Comparison of ENCODE assay signal across 1 cellular context in the genomic region with DNA sequence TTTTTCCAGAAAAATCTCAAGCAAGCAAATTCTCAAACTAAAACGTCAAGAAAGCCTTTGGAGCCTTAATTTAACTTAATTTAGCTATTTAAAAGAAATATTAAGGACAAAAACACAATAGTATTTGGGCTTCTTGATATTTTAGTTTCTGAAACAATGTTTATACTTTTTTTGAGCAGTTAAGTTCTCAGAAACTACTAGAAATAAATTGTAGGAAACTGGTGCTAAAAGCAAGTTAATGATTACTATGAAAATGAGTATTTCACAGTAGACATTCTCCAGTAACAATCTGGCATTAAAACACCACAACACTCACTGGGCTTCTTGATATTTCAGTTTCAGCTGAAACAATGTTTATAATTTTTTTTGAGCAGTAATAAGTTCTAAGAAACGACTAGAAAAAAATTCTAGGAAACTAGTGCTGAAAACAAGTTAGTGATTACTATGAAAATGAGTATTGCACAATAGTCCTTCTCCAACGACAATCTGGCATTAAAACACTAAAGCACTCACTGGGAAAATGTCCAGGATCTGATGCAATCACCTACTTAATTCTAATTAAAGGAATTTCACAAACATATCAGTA.
TF ChIP-seq lines count a peak whose summit lies in the region.

No MANE protein-coding gene starts in this region.

TF ChIP-seq in K562, 482 proteins besides CTCF, POLR2A, EP300 and RAD21 (continued from another document and continues in another):
- TF ChIP-seq, protein P1, sequence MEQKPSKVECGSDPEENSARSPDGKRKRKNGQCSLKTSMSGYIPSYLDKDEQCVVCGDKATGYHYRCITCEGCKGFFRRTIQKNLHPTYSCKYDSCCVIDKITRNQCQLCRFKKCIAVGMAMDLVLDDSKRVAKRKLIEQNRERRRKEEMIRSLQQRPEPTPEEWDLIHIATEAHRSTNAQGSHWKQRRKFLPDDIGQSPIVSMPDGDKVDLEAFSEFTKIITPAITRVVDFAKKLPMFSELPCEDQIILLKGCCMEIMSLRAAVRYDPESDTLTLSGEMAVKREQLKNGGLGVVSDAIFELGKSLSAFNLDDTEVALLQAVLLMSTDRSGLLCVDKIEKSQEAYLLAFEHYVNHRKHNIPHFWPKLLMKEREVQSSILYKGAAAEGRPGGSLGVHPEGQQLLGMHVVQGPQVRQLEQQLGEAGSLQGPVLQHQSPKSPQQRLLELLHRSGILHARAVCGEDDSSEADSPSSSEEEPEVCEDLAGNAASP (IDR thresholded peaks at IDR 0.05): no peak
- TF ChIP-seq TEAD1 (CRISPR knock-in tag; IDR thresholded peaks at IDR 0.05) (no peak), SMARCE1 (IDR thresholded peaks at IDR 0.05) (peak; percentile 31; the same call in 1 of the 2 replicates), MAFF (IDR thresholded peaks at IDR 0.05; ENCODE audit: low read length) (no peak), CHD2 (IDR thresholded peaks at IDR 0.05; ENCODE audit: low read depth, low read length) (no peak), SMC3 (conservative IDR thresholded peaks at IDR 0.05; ENCODE audit: insufficient read depth, low read depth, low read length) (no peak), KDM2B (CRISPR knock-in tag; IDR thresholded peaks at IDR 0.05) (no peak), TCF3 (CRISPR knock-in tag; IDR thresholded peaks at IDR 0.05) (0 out of 2 replicates have a peak, but pooled peaks have one; percentile 16), ZBTB17 (CRISPR knock-in tag; IDR thresholded peaks at IDR 0.05) (no peak), MAFK (IDR thresholded peaks at IDR 0.05; ENCODE audit: low read length) (no peak), NFE2L1 (tag; IDR thresholded peaks at IDR 0.05; ENCODE audit: borderline replicate concordance, low read depth) (no peak), DACH1 (IDR thresholded peaks at IDR 0.05; ENCODE audit: partially characterized antibody) (peak; percentile 84), MYBL2 (IDR thresholded peaks at IDR 0.05; ENCODE audit: low read depth) (no peak), MYBL2 (CRISPR knock-in tag; IDR thresholded peaks at IDR 0.05; ENCODE audit: borderline replicate concordance) (no peak), ZNF41 (CRISPR knock-in tag; conservative IDR thresholded peaks at IDR 0.05) (no peak), HDGF (IDR thresholded peaks at IDR 0.05) (no peak), SAFB (IDR thresholded peaks at IDR 0.05; ENCODE audit: borderline replicate concordance, low read depth, low read length) (no peak), HEY1 (CRISPR knock-in tag; IDR thresholded peaks at IDR 0.05; ENCODE audit: borderline replicate concordance) (no peak), HNRNPUL1 (IDR thresholded peaks at IDR 0.05; ENCODE audit: low read length) (no peak), MCM2 (IDR thresholded peaks at IDR 0.05; ENCODE audit: low read depth) (no peak), SRSF1 (IDR thresholded peaks at IDR 0.05; ENCODE audit: low read depth, low read length) (no peak), GATAD2B (IDR thresholded peaks at IDR 0.05; ENCODE audit: borderline replicate concordance) (no peak), ZNF212 (CRISPR knock-in tag; IDR thresholded peaks at IDR 0.05) (no peak), PTBP1 (IDR thresholded peaks at IDR 0.05; ENCODE audit: low read depth, low read length) (no peak), HCFC1 (IDR thresholded peaks at IDR 0.05; ENCODE audit: low read depth, low read length) (no peak), FOSL1 (tag; conservative IDR thresholded peaks at IDR 0.05) (peak; percentile 34; the same call in 1 of the 2 replicates)
- TF ChIP-seq, protein P2, sequence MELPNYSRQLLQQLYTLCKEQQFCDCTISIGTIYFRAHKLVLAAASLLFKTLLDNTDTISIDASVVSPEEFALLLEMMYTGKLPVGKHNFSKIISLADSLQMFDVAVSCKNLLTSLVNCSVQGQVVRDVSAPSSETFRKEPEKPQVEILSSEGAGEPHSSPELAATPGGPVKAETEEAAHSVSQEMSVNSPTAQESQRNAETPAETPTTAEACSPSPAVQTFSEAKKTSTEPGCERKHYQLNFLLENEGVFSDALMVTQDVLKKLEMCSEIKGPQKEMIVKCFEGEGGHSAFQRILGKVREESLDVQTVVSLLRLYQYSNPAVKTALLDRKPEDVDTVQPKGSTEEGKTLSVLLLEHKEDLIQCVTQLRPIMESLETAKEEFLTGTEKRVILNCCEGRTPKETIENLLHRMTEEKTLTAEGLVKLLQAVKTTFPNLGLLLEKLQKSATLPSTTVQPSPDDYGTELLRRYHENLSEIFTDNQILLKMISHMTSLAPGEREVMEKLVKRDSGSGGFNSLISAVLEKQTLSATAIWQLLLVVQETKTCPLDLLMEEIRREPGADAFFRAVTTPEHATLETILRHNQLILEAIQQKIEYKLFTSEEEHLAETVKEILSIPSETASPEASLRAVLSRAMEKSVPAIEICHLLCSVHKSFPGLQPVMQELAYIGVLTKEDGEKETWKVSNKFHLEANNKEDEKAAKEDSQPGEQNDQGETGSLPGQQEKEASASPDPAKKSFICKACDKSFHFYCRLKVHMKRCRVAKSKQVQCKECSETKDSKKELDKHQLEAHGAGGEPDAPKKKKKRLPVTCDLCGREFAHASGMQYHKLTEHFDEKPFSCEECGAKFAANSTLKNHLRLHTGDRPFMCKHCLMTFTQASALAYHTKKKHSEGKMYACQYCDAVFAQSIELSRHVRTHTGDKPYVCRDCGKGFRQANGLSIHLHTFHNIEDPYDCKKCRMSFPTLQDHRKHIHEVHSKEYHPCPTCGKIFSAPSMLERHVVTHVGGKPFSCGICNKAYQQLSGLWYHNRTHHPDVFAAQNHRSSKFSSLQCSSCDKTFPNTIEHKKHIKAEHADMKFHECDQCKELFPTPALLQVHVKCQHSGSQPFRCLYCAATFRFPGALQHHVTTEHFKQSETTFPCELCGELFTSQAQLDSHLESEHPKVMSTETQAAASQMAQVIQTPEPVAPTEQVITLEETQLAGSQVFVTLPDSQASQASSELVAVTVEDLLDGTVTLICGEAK (IDR thresholded peaks at IDR 0.05): no peak
- TF ChIP-seq, protein P2 (CRISPR knock-in tag; IDR thresholded peaks at IDR 0.05): no peak
- TF ChIP-seq, protein P3, sequence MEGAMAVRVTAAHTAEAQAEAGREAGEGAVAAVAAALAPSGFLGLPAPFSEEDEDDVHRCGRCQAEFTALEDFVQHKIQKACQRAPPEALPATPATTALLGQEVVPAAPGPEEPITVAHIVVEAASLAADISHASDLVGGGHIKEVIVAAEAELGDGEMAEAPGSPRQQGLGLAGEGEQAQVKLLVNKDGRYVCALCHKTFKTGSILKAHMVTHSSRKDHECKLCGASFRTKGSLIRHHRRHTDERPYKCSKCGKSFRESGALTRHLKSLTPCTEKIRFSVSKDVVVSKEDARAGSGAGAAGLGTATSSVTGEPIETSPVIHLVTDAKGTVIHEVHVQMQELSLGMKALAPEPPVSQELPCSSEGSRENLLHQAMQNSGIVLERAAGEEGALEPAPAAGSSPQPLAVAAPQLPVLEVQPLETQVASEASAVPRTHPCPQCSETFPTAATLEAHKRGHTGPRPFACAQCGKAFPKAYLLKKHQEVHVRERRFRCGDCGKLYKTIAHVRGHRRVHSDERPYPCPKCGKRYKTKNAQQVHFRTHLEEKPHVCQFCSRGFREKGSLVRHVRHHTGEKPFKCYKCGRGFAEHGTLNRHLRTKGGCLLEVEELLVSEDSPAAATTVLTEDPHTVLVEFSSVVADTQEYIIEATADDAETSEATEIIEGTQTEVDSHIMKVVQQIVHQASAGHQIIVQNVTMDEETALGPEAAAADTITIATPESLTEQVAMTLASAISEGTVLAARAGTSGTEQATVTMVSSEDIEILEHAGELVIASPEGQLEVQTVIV (CRISPR knock-in tag; IDR thresholded peaks at IDR 0.05; ENCODE audit: borderline replicate concordance): no peak
- TF ChIP-seq, protein P4, sequence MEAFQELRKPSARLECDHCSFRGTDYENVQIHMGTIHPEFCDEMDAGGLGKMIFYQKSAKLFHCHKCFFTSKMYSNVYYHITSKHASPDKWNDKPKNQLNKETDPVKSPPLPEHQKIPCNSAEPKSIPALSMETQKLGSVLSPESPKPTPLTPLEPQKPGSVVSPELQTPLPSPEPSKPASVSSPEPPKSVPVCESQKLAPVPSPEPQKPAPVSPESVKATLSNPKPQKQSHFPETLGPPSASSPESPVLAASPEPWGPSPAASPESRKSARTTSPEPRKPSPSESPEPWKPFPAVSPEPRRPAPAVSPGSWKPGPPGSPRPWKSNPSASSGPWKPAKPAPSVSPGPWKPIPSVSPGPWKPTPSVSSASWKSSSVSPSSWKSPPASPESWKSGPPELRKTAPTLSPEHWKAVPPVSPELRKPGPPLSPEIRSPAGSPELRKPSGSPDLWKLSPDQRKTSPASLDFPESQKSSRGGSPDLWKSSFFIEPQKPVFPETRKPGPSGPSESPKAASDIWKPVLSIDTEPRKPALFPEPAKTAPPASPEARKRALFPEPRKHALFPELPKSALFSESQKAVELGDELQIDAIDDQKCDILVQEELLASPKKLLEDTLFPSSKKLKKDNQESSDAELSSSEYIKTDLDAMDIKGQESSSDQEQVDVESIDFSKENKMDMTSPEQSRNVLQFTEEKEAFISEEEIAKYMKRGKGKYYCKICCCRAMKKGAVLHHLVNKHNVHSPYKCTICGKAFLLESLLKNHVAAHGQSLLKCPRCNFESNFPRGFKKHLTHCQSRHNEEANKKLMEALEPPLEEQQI (IDR thresholded peaks at IDR 0.05): peak; percentile 45; the same call in 1 of the 2 replicates
- TF ChIP-seq, protein P5, sequence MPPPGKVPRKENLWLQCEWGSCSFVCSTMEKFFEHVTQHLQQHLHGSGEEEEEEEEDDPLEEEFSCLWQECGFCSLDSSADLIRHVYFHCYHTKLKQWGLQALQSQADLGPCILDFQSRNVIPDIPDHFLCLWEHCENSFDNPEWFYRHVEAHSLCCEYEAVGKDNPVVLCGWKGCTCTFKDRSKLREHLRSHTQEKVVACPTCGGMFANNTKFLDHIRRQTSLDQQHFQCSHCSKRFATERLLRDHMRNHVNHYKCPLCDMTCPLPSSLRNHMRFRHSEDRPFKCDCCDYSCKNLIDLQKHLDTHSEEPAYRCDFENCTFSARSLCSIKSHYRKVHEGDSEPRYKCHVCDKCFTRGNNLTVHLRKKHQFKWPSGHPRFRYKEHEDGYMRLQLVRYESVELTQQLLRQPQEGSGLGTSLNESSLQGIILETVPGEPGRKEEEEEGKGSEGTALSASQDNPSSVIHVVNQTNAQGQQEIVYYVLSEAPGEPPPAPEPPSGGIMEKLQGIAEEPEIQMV (tag; conservative IDR thresholded peaks at IDR 0.05; ENCODE audit: low read depth): no peak
- TF ChIP-seq, protein P6, sequence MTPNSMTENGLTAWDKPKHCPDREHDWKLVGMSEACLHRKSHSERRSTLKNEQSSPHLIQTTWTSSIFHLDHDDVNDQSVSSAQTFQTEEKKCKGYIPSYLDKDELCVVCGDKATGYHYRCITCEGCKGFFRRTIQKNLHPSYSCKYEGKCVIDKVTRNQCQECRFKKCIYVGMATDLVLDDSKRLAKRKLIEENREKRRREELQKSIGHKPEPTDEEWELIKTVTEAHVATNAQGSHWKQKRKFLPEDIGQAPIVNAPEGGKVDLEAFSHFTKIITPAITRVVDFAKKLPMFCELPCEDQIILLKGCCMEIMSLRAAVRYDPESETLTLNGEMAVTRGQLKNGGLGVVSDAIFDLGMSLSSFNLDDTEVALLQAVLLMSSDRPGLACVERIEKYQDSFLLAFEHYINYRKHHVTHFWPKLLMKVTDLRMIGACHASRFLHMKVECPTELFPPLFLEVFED (CRISPR knock-in tag; conservative IDR thresholded peaks at IDR 0.05): no peak
- TF ChIP-seq, protein P7, sequence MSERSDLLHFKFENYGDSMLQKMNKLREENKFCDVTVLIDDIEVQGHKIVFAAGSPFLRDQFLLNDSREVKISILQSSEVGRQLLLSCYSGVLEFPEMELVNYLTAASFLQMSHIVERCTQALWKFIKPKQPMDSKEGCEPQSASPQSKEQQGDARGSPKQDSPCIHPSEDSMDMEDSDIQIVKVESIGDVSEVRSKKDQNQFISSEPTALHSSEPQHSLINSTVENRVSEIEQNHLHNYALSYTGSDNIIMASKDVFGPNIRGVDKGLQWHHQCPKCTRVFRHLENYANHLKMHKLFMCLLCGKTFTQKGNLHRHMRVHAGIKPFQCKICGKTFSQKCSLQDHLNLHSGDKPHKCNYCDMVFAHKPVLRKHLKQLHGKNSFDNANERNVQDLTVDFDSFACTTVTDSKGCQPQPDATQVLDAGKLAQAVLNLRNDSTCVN (CRISPR knock-in tag; IDR thresholded peaks at IDR 0.05): no peak
- TF ChIP-seq, protein P8, sequence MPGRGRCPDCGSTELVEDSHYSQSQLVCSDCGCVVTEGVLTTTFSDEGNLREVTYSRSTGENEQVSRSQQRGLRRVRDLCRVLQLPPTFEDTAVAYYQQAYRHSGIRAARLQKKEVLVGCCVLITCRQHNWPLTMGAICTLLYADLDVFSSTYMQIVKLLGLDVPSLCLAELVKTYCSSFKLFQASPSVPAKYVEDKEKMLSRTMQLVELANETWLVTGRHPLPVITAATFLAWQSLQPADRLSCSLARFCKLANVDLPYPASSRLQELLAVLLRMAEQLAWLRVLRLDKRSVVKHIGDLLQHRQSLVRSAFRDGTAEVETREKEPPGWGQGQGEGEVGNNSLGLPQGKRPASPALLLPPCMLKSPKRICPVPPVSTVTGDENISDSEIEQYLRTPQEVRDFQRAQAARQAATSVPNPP (IDR thresholded peaks at IDR 0.05; ENCODE audit: borderline replicate concordance, insufficient read depth, insufficient read length): no peak
